In the genomic region with DNA sequence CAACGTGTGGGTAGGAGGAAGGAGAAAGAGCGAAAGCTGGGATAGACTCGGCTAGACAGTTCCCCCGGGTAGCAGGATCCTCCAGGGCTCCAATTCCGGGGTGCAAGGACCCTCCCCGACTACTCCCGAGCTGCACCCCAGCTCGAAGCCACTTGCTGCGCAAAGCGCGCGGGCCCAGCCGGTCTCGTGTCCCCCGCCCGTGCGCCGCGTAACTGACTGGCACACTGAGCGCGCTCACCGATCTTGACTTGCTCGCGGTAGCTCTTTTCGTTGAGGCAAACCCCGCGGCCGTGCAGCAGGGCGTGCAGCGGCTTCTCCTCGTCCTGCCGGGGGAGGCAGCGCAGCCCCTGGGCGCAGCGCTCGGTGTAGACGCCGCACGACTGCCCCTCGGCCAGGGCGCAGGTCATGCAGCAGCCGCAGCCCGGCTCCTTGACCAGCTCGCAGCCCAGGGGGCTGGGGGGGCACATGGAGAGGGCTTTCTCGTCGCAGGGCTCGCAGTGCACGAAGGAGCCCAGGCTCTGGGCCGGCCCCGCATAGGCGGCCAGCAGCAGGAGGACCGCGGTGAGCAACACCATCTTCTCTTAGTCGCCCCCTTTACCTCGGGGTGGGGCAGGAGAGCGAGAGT, we compare ENCODE assay signal across 8 cellular contexts. TPM values are rescaled to one million over a fixed set of nuclear protein-coding genes. Genes with fewer than 3 reads are reported as not detected.
DNase-seq lines count a peak whose midpoint lies in the region; ATAC-seq and TF ChIP-seq lines count a peak whose summit lies in the region.

No MANE protein-coding gene starts in this region.

- H3K27ac ChIP-seq in adrenal gland = peak overlapping the region; percentile 18 to 92 (median 51)
- H3K27ac ChIP-seq in prostate gland = peak overlapping the region; percentile 62 to 77

- H3K4me1 ChIP-seq in adrenal gland (replicated peaks in 1 of 2) (peaks cover 23 to 41% of the 10 kb centered on the region in 2 donors), prostate gland (replicated peaks) (peaks cover 6% of the 10 kb centered on the region)

- TF ChIP-seq POLR2A in adrenal gland (IDR thresholded peaks at IDR 0.05) = peak in 1 of 2 donors; percentile 37
- TF ChIP-seq POLR2A in prostate gland (IDR thresholded peaks at IDR 0.05) = no peak

- intact Hi-C loops in adrenal gland (cut with DNase I) (loop anchor here (5.0 to 10.0 kb wide), 2 partner anchors 480 to 1018 kb away; no protein-coding TSS in a partner anchor), left ventricle myocardium superior (cut with micrococcal nuclease) (loop anchor here (10.0 kb wide), 1 partner anchor 110 kb away; no protein-coding TSS in a partner anchor), prostate gland (cut with DNase I) (loop anchor here (2.0 kb wide), 2 partner anchors 554 to 666 kb away; no protein-coding TSS in a partner anchor)

- DNase-seq in NCI-H510A treated with DMSO at 0.1 percent for 48 hours (lab: John Stamatoyannopoulos, UW) (peak; percentile 82), adrenal gland (peak in 6 of 7 donors; percentile 45 to 79 (median 68)), left ventricle myocardium superior (peak; percentile 79), prostate gland (ENCODE audit: low spot score) (peak; percentile 53), HPDE6-E6E7 (ENCODE audit: extremely low spot score) (no peak)

- peak; percentile 33 for ATAC-seq in left ventricle myocardium superior
- ATAC-seq in HG03565 (IDR thresholded peaks at IDR 0.05; ENCODE audit: unreplicated experiment) = no peak
- no peak for ATAC-seq in GM19397 (IDR thresholded peaks at IDR 0.05; ENCODE audit: unreplicated experiment)

- WGBS in adrenal gland, 4 donors = 1 to 8% (median 5%) methylated on average over 10 to 56 of the region's 56 CpGs
- WGBS in prostate gland = 2% methylated on average over 56 of the region's 56 CpGs

- H3K36me3 ChIP-seq in adrenal gland (replicated peaks in 1 of 2) (peaks cover 0 to 5% of the 10 kb centered on the region in 2 donors), prostate gland (no peaks in the 10 kb centered on the region)

- no peak for TF ChIP-seq CTCF in adrenal gland (IDR thresholded peaks at IDR 0.05)
- TF ChIP-seq CTCF in prostate gland (IDR thresholded peaks at IDR 0.05) = no peak

- H3K27me3 ChIP-seq in adrenal gland (no peaks in the 10 kb centered on the region), prostate gland (replicated peaks; ENCODE audit: insufficient read depth) (no peaks in the 10 kb centered on the region)

- H3K4me3 ChIP-seq in GM08714 (ENCODE audit: low read length) = 0 out of 2 replicates have a peak overlapping the region, but pooled peaks have one; percentile 17
- peak overlapping the region in 3 of 4 donors; percentile 15 to 59 (median 27) for H3K4me3 ChIP-seq in adrenal gland
- H3K4me3 ChIP-seq in prostate gland = peak overlapping the region; percentile 40 to 48

- no peaks in the 10 kb centered on the region for H3K9me3 ChIP-seq in adrenal gland (replicated peaks in 1 of 3)
- no peaks in the 10 kb centered on the region for H3K9me3 ChIP-seq in prostate gland

RNA-seq across cellular contexts. Expression of gene IGFBP5, which starts 1.0 kb away (rescaled TPM):
- total RNA-seq in adrenal gland = 1,000 to 10,000 TPM in 3 of 8 donors, 100 to 1,000 TPM in 5; 348 to 2,550 (median 761) TPM
- 100 to 1,000 TPM in 2 of 3 donors, 10 to 100 TPM in 1; 92.5 to 204 (median 204) TPM for polyA plus RNA-seq in adrenal gland
- total RNA-seq in left ventricle myocardium superior = 156 TPM
- 100 to 1,000 TPM; 162 to 319 TPM for total RNA-seq in prostate gland
